ENCODE assay signal across 26 cellular contexts in genomic region chr11:97772696-97773095, GRCh38.
DNase-seq lines count a peak whose midpoint lies in the region; ATAC-seq and TF ChIP-seq lines count a peak whose summit lies in the region.
"Had no signal": no experiment of that assay in that cellular context is flagged by ENCODE, and none has a peak within 500 bp of the region (broad histone marks: within the 10 kb centered on the region; RNA-seq: fewer than 3 reads in every experiment).

No MANE protein-coding gene starts in this region.

- no peak overlapping the region for H3K27ac Mint-ChIP-seq in CD4-positive, alpha-beta T cell
- H3K27ac Mint-ChIP-seq: B cell; CD8-positive, alpha-beta memory T cell; neural progenitor cell had no signal

- H3K4me1 Mint-ChIP-seq in CD4-positive, alpha-beta T cell (ENCODE audit: low read depth): no peaks in the 10 kb centered on the region
- H3K4me1 Mint-ChIP-seq: B cell; CD8-positive, alpha-beta memory T cell had no signal

- H3K36me3 Mint-ChIP-seq in CD4-positive, alpha-beta T cell (ENCODE audit: low read depth): no peaks in the 10 kb centered on the region
- H3K36me3 Mint-ChIP-seq: CD8-positive, alpha-beta memory T cell; neural progenitor cell had no signal

- H3K9me3 Mint-ChIP-seq in CD4-positive, alpha-beta T cell: peaks cover 10% of the 10 kb centered on the region
- H3K9me3 Mint-ChIP-seq: neural progenitor cell had no signal

- no peak for ATAC-seq in CD4-positive, alpha-beta T cell (ENCODE audit: poor library complexity)
- ATAC-seq: body of pancreas, psoas muscle had no signal

- TF ChIP-seq CTCF in CD4-positive, alpha-beta T cell (IDR thresholded peaks at IDR 0.05): no peak

- H3K27me3 ChIP-seq in CD4-positive, alpha-beta T cell (ENCODE audit: control insufficient read depth, insufficient read depth, low read length): no peaks in the 10 kb centered on the region
- H3K27me3 ChIP-seq: body of pancreas, neural progenitor cell, stomach, thyroid gland had no signal

- peaks cover 4% of the 10 kb centered on the region for H3K9me3 ChIP-seq in CD4-positive, alpha-beta T cell (ENCODE audit: control insufficient read depth, low read length)
- H3K9me3 ChIP-seq: body of pancreas, psoas muscle, thyroid gland had no signal

- POLR2A ChIA-PET in CD4-positive, alpha-beta T cell (lab: Charles Lee): no interaction called here

- peak; percentile 83 for DNase-seq in DMS 273 (lab: John Stamatoyannopoulos, UW; ENCODE audit: unreplicated experiment)
- DNase-seq in NCI-H446 (lab: John Stamatoyannopoulos, UW): peak; percentile 25 to 74
- peak; percentile 57 for DNase-seq in amniotic epithelial cell (ENCODE audit: low read depth)
- peak; percentile 18 for DNase-seq in left kidney (ENCODE audit: low read depth, low spot score)
- DNase-seq in SKM-1 (lab: John Stamatoyannopoulos, UW; ENCODE audit: unreplicated experiment): no peak
- no peak for DNase-seq in CD4-positive, alpha-beta T cell
- no peak for DNase-seq in stimulated activated CD4-positive, alpha-beta T cell treated with anti-CD3 and anti-CD28 coated beads, Interleukin-2, amount 100 ng/mL, for 48 hours
- DNase-seq: activated CD4-positive, alpha-beta T cell treated with anti-CD3 and anti-CD28 coated beads for 48 hours; activated CD8-positive, alpha-beta memory T cell treated with anti-CD3 and anti-CD28 coated beads for 24 hours; activated gamma-delta T cell treated with Interleukin-2 at 50 U/mL for 16 hours; activated T-cell treated with anti-CD3 and anti-CD28 coated beads, Interleukin-2, amount 50 U/mL, for 1 hour; body of pancreas; CD8-positive, alpha-beta memory T cell; DMS53; effector CD4-positive, alpha-beta T cell; head of caudate nucleus; mammary epithelial cell; NCI-H146; psoas muscle; stimulated activated CD8-positive, alpha-beta memory T cell treated with anti-CD3 and anti-CD28 coated beads, Interleukin-4, amount 100 ng/mL, for 48 hours; stomach; thyroid gland had no signal

- no peaks in the 10 kb centered on the region for H3K27me3 Mint-ChIP-seq in CD4-positive, alpha-beta T cell
- H3K27me3 Mint-ChIP-seq: B cell; CD8-positive, alpha-beta memory T cell had no signal

- no peak overlapping the region for H3K27ac ChIP-seq in CD4-positive, alpha-beta T cell (ENCODE audit: low read depth, low read length)
- H3K27ac ChIP-seq: body of pancreas, neural progenitor cell, psoas muscle, skin epidermis, stomach, thyroid gland, VCaP had no signal

- no peak overlapping the region for H3K4me3 Mint-ChIP-seq in CD4-positive, alpha-beta T cell
- H3K4me3 Mint-ChIP-seq: B cell; CD8-positive, alpha-beta memory T cell; neural progenitor cell had no signal

- intact Hi-C loops in CD4-positive, alpha-beta T cell (cut with DNase I, micrococcal nuclease): no loop called here

- CTCF ChIA-PET in CD4-positive, alpha-beta T cell (lab: Charles Lee): no interaction called here

Comparison
In these comparisons a context has a peak if more than half of its experiments do, and no peak if none do; other contexts are left out.
1. DNase-seq: peak in DMS 273 (single experiment), NCI-H446 (2 of 2), amniotic epithelial cell (single experiment) and left kidney (single experiment); none in SKM-1 (single experiment), CD4-positive, alpha-beta T cell (0 of 10) and stimulated activated CD4-positive, alpha-beta T cell treated with anti-CD3 and anti-CD28 coated beads, Interleukin-2, amount 100 ng/mL, for 48 hours (0 of 2).